ENCODE assay signal across 35 cellular contexts in the genomic region with DNA sequence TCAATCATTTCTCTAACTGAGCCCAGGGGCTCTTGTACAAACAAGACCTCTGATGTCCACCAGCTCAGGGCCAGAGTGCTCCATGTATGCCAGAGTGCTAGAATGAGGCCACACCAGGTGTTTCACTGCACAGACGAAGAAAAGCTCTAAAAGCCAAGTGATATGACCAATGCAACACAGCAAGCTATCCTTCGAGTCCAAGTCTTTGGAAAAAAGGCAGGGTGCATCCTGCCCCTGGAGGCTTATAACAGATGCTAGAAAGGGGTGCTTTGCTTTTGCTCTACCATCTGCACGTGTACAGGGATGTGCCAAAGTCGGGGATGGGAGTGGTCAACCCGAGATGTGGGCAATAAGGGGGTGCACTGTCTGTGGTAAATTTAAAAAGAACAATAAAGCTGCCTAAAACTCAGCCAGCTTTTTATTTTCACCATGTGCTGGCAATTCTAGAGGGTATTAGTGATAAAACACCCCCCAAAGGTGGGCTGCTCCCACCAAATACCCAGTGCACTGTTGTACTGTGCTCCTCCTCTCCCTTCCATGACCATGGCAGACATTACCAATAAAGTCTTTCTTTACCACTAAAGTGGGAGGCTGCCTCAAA. TPM values are rescaled to one million over a fixed set of nuclear protein-coding genes. Genes with fewer than 3 reads are reported as not detected.
"Had no signal": no experiment of that assay in that cellular context is flagged by ENCODE, and none has a peak within 500 bp of the region (broad histone marks: within the 10 kb centered on the region; RNA-seq: fewer than 3 reads in every experiment).

No MANE protein-coding gene starts in this region.

- H3K9me3 ChIP-seq: esophagus squamous epithelium, mucosa of descending colon, thyroid gland had no signal

- H2AFZ ChIP-seq: neural progenitor cell had no signal

- H3K4me2 ChIP-seq: neural progenitor cell, smooth muscle cell had no signal

- H3K27me3 ChIP-seq: dorsolateral prefrontal cortex, esophagus squamous epithelium, heart right ventricle, neural progenitor cell, stomach, thyroid gland had no signal

- H3K36me3 ChIP-seq: esophagus squamous epithelium, neural progenitor cell, thyroid gland had no signal

- H3K27ac ChIP-seq: dorsolateral prefrontal cortex, neural progenitor cell, stomach had no signal

- H3K4me1 Mint-ChIP-seq: mesothelial cell of epicardium had no signal

- H3K4me3 ChIP-seq: dorsolateral prefrontal cortex, esophagus squamous epithelium, heart right ventricle, mucosa of descending colon, neural progenitor cell, smooth muscle cell, stomach, thyroid gland had no signal

- H3K27ac Mint-ChIP-seq: endodermal cell, mesothelial cell of epicardium, type B pancreatic cell had no signal

- H3K4me3 Mint-ChIP-seq: endodermal cell; mesothelial cell of epicardium; natural killer cell treated with Interleukin-12 subunit alpha and Interleukin-12 subunit beta and Interleukin-15 and Interleukin-18, amount 100 ng/mL, for 72 hours; neural progenitor cell; type B pancreatic cell had no signal

- H3K9me3 Mint-ChIP-seq: endodermal cell; mesothelial cell of epicardium; natural killer cell treated with Interleukin-12 subunit alpha and Interleukin-12 subunit beta and Interleukin-15 and Interleukin-18, amount 100 ng/mL, for 72 hours; type B pancreatic cell had no signal

- H3K4me1 ChIP-seq: neural progenitor cell had no signal

- H3K36me3 Mint-ChIP-seq: mesothelial cell of epicardium; naive B cell; natural killer cell treated with Interleukin-12 subunit alpha and Interleukin-12 subunit beta and Interleukin-15 and Interleukin-18, amount 100 ng/mL, for 72 hours; type B pancreatic cell had no signal

- DNase-seq: cerebellar nuclear complex; dorsolateral prefrontal cortex; effector CD8-positive, alpha-beta T cell; esophagus squamous epithelium; foreskin melanocyte; glutamatergic neuron; heart right ventricle; hippocampal formation; kidney glomerular epithelial cell; mesenchymal stem cell; mucosa of descending colon; naive B cell; retina; stimulated activated CD4-positive, alpha-beta T cell treated with anti-CD3 and anti-CD28 coated beads, Interleukin-12 subunit alpha, Interleukin-12 subunit beta, amount 100 ng/mL, for 4 hours; stimulated activated CD4-positive, alpha-beta T cell treated with anti-CD3 and anti-CD28 coated beads, Interleukin-1b, Interleukin-23, amount 100 ng/mL, for 48 hours; stimulated activated CD4-positive, alpha-beta T cell treated with anti-CD3 and anti-CD28 coated beads, Interleukin-4, amount 100 ng/mL, for 1 hour; stimulated activated CD8-positive, alpha-beta memory T cell treated with anti-CD3 and anti-CD28 coated beads, Interleukin-4, amount 100 ng/mL, for 48 hours; stimulated activated naive CD4-positive, alpha-beta T cell treated with Interleukin-2 at 50 U/mL for 16 hours; stomach; thyroid gland had no signal

- ATAC-seq: mucosa of descending colon; natural killer cell treated with Interleukin-12 subunit alpha and Interleukin-12 subunit beta and Interleukin-15 and Interleukin-18, amount 100 ng/mL, for 72 hours; sciatic nerve had no signal

- H3K27me3 Mint-ChIP-seq: naive B cell; natural killer cell treated with Interleukin-12 subunit alpha and Interleukin-12 subunit beta and Interleukin-15 and Interleukin-18, amount 100 ng/mL, for 72 hours had no signal

- FAIRE-seq: endothelial cell of umbilical vein, islet of Langerhans had no signal

- H3K9ac ChIP-seq: neural progenitor cell had no signal

RNA-seq across cellular contexts. Expression of gene GJA4, which starts 34.6 kb away (rescaled TPM):
- total RNA-seq: epithelial cell of proximal tubule, mesothelial cell of epicardium, osteoblast, smooth muscle cell had no signal
- polyA plus RNA-seq: smooth muscle cell had no signal

RNA-seq across cellular contexts. Expression of gene GJB3, which starts 46.4 kb away (rescaled TPM):
- total RNA-seq: endothelial cell of umbilical vein; heart right ventricle; lung microvascular endothelial cell; mesothelial cell of epicardium; natural killer cell treated with Interleukin-12 subunit alpha and Interleukin-12 subunit beta and Interleukin-15 and Interleukin-18, amount 100 ng/mL, for 72 hours; osteoblast; pulmonary artery endothelial cell; subcutaneous adipose tissue; temporal lobe had no signal
- polyA plus RNA-seq: endothelial cell of umbilical vein, heart right ventricle had no signal
